16 cellular contexts compared by ENCODE assay signal in the genomic region with DNA sequence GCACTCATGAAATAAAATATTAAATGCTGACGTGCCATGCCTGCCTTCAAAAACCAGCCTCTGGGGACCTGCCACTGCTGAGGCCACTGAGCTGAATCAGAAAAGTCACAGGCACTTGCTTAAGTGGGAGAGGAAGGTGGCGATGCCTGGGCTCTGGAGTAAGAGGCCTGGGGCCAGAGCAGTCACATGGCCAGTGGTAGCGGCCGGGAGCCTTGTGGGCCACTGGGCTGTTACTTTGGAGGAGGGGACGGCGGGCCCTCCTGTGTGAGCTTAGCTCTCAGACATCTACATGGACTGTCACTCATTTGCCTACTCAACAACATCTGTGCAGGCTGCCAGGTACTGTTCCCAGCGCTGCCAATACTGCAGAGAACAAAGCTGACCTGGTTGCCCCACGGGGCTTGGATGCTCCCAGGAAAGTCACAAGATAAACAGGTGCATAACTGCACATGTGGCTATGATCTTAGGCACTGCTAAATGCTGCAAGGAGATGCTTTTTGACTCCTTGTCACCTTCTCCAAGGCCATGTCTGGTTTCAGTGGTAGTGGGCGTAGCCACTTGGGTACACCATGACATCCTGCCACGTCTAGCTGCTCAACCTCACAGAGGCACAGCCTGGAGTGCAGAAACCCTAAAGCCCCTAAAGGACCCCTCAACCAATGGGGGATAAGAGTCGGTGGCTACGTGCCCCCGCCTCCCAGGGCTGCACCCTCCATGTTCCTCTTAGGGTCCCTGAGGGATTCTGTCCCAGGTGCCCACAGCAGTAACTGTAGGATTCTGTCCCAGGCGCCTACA. TPM values are rescaled to one million over a fixed set of nuclear protein-coding genes. Genes with fewer than 3 reads are reported as not detected.
DNase-seq lines count a peak whose midpoint lies in the region; FAIRE-seq and TF ChIP-seq lines count a peak whose summit lies in the region.
"Had no signal": no experiment of that assay in that cellular context is flagged by ENCODE, and none has a peak within 500 bp of the region (broad histone marks: within the 10 kb centered on the region; RNA-seq: fewer than 3 reads in every experiment).

No MANE protein-coding gene starts in this region.

- H3K4me1 Mint-ChIP-seq in CD14-positive monocyte, result peaks cover 94% of the 10 kb centered on the region
- peaks cover 96% of the 10 kb centered on the region for H3K4me1 Mint-ChIP-seq in activated naive CD4-positive, alpha-beta T cell treated with anti-CD3 and anti-CD28 coated beads, Interleukin-2, amount 10 ng/mL, durations not matched to agents 7 days and 5 days
- peaks cover 40% of the 10 kb centered on the region for H3K4me1 Mint-ChIP-seq in nephron

- CTCF ChIA-PET in activated naive CD4-positive, alpha-beta T cell treated with anti-CD3 and anti-CD28 coated beads, Interleukin-2, amount 10 ng/mL, durations not matched to agents 7 days and 5 days (lab: Charles Lee), result interaction anchor here (0.5 to 2.1 kb wide), 5 partner anchors 8 to 515 kb away, joined by 3 to 8 read pairs (median 4); no protein-coding TSS in a partner anchor

- in situ Hi-C loops in HAP-1 (cut with MboI; ENCODE audit: low sequenced_read_pairs), result no loop called here

- H3K9me3 ChIP-seq in HAP-1, result peaks cover 4% of the 10 kb centered on the region; the same call in 1 of the 2 replicates
- H3K9me3 ChIP-seq: esophagus muscularis mucosa had no signal

- H3K4me3 ChIP-seq in Jurkat, Clone E6-1 (ENCODE audit: low read length), result no peak overlapping the region
- no peak overlapping the region for H3K4me3 ChIP-seq in HAP-1
- H3K4me3 ChIP-seq: esophagus muscularis mucosa, lung had no signal

- DNase-seq in CD14-positive monocyte (ENCODE audit: low spot score), result no peak
- DNase-seq in Jurkat, Clone E6-1 (ENCODE audit: low read depth, low spot score), result peak; percentile 39
- peak; percentile 75 for DNase-seq in activated naive CD4-positive, alpha-beta T cell treated with anti-CD3 and anti-CD28 coated beads, Interleukin-2, amount 10 ng/mL, durations not matched to agents 7 days and 5 days
- no peak for DNase-seq in SKM-1 treated with dmso at 0.1 percent for 144 hours (lab: John Stamatoyannopoulos, UW; ENCODE audit: unreplicated experiment)
- no peak for DNase-seq in HAP-1 (ENCODE audit: low spot score in 2 of 2)
- DNase-seq in H54 (ENCODE audit: insufficient read length, low spot score), result no peak
- no peak for DNase-seq in DMS153 treated with DMSO at 0.1 percent for 48 hours (lab: John Stamatoyannopoulos, UW; ENCODE audit: unreplicated experiment)
- DNase-seq: GF-D8; NCI-H1105; NCI-H526 treated with DMSO at 0.1 percent for 48 hours; SHP77; stimulated activated CD4-positive, alpha-beta T cell treated with anti-CD3 and anti-CD28 coated beads, Interleukin-1b, Interleukin-23, amount 100 ng/mL, for 48 hours; stimulated activated naive CD4-positive, alpha-beta T cell treated with Interleukin-2 at 50 U/mL for 16 hours had no signal

- no peak for TF ChIP-seq POLR2A in H54 (IDR thresholded peaks at IDR 0.05; ENCODE audit: low read depth, low read length)

- H3K36me3 Mint-ChIP-seq in CD14-positive monocyte (peaks cover 76 to 89% of the 10 kb centered on the region in 2 donors), nephron (ENCODE audit: low read depth) (peaks cover 28% of the 10 kb centered on the region)
- H3K36me3 Mint-ChIP-seq in activated naive CD4-positive, alpha-beta T cell treated with anti-CD3 and anti-CD28 coated beads, Interleukin-2, amount 10 ng/mL, durations not matched to agents 7 days and 5 days, result peaks cover 77% of the 10 kb centered on the region

- H3K4me1 ChIP-seq in HAP-1, result no peaks in the 10 kb centered on the region

- no peaks in the 10 kb centered on the region for H3K36me3 ChIP-seq in HAP-1 (replicated peaks)
- H3K36me3 ChIP-seq: esophagus muscularis mucosa had no signal

- H3K4me3 Mint-ChIP-seq in CD14-positive monocyte (no peak overlapping the region), nephron (no peak overlapping the region)
- peak overlapping the region; percentile 71 for H3K4me3 Mint-ChIP-seq in activated naive CD4-positive, alpha-beta T cell treated with anti-CD3 and anti-CD28 coated beads, Interleukin-2, amount 10 ng/mL, durations not matched to agents 7 days and 5 days

- TF ChIP-seq CTCF in CD14-positive monocyte (IDR thresholded peaks at IDR 0.05) (no peak), nephron (IDR thresholded peaks at IDR 0.05; ENCODE audit: unreplicated experiment in 3 of 3) (no peak)

- H3K27me3 ChIP-seq in HAP-1 (ENCODE audit: low read depth), result no peaks in the 10 kb centered on the region
- H3K27me3 ChIP-seq: esophagus muscularis mucosa had no signal

- H3K27me3 Mint-ChIP-seq in CD14-positive monocyte (ENCODE audit: low read depth in 3 of 3) (peaks cover 0 to 7% (median 0%) of the 10 kb centered on the region in 3 donors), nephron (ENCODE audit: low read depth) (peaks cover 4% of the 10 kb centered on the region)
- H3K27me3 Mint-ChIP-seq in activated naive CD4-positive, alpha-beta T cell treated with anti-CD3 and anti-CD28 coated beads, Interleukin-2, amount 10 ng/mL, durations not matched to agents 7 days and 5 days, result no peaks in the 10 kb centered on the region

- intact Hi-C loops in CD14-positive monocyte (cut with micrococcal nuclease), result no loop called here

- no peak for FAIRE-seq in H54 (lab: Jason Lieb, UNC)

- H3K9me3 Mint-ChIP-seq in CD14-positive monocyte (peaks cover 21 to 37% (median 27%) of the 10 kb centered on the region in 7 donors), nephron (no peaks in the 10 kb centered on the region)
- peaks cover 9% of the 10 kb centered on the region for H3K9me3 Mint-ChIP-seq in activated naive CD4-positive, alpha-beta T cell treated with anti-CD3 and anti-CD28 coated beads, Interleukin-2, amount 10 ng/mL, durations not matched to agents 7 days and 5 days

- peak overlapping the region; percentile 95 to 100 (median 98) for H3K27ac Mint-ChIP-seq in CD14-positive monocyte
- H3K27ac Mint-ChIP-seq in activated naive CD4-positive, alpha-beta T cell treated with anti-CD3 and anti-CD28 coated beads, Interleukin-2, amount 10 ng/mL, durations not matched to agents 7 days and 5 days, result peak overlapping the region; percentile 97
- peak overlapping the region in 2 of 3 experiments; percentile 14 to 97 for H3K27ac Mint-ChIP-seq in nephron

RNA-seq across cellular contexts. Expression of gene COTL1, which starts 11.6 kb away (rescaled TPM):
- 1,000 to 10,000 TPM; 1,643 to 1,843 TPM for polyA plus RNA-seq in CD14-positive monocyte
- 349 TPM for polyA plus RNA-seq in Jurkat, Clone E6-1 (2012; ENCODE audit: insufficient read depth, insufficient read length)

RNA-seq across cellular contexts. Expression of gene KLHL36, which starts 42.0 kb away (rescaled TPM):
- 10 to 100 TPM; 12.1 to 14.2 TPM for polyA plus RNA-seq in CD14-positive monocyte
- polyA plus RNA-seq in Jurkat, Clone E6-1 (2012; ENCODE audit: insufficient read depth, insufficient read length), result 11.5 TPM

Comparison
In these comparisons a context has a peak if more than half of its experiments do, and no peak if none do; other contexts are left out.
1. DNase-seq: peak in Jurkat, Clone E6-1 (single experiment) and activated naive CD4-positive, alpha-beta T cell treated with anti-CD3 and anti-CD28 coated beads, Interleukin-2, amount 10 ng/mL, durations not matched to agents 7 days and 5 days (single experiment); none in CD14-positive monocyte (single experiment), SKM-1 treated with dmso at 0.1 percent for 144 hours (single experiment), HAP-1 (0 of 2), H54 (single experiment) and DMS153 treated with DMSO at 0.1 percent for 48 hours (single experiment).
2. Peak in every context shown above with its lines, with median percentiles within 50 percentile points of each other: H3K27ac Mint-ChIP-seq.